ENCODE assay signal across 10 cellular contexts in the genomic region with DNA sequence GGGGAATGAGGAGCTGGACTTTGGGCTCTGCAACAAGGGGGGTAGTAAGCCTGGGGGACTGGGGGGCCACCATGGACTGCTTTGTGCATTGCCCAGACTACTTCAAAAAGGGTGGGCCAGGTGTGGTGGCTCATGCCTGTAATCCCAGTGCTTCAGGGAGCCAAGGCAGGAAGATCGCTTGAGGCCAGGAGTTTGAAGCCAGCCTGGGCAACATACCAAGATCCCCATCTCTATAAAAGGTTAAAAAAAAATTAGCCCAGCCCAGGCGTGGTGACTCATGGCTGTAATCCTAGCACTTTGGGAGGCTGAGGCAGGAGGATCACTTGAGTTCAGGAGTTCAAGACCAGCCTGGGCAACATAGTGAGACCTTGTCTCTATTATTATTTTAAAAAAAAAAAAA. TPM values are rescaled to one million over a fixed set of nuclear protein-coding genes. Genes with fewer than 3 reads are reported as not detected.
A peak's percentile ranks its signal among the peaks of the same experiment; 100 is the strongest.
DNase-seq lines count a peak whose midpoint lies in the region; ATAC-seq, FAIRE-seq and TF ChIP-seq lines count a peak whose summit lies in the region.
"Not testable (repeated sequence)": the region's sequence is repeated elsewhere in the genome, so short reads cannot be mapped to it uniquely, and the experiment has no call there.
"Had no signal": no experiment of that assay in that cellular context is flagged by ENCODE, and none has a peak within 500 bp of the region (broad histone marks: within the 10 kb centered on the region; RNA-seq: fewer than 3 reads in every experiment).

No MANE protein-coding gene starts in this region.

- ATAC-seq in foreskin keratinocyte; lung (ENCODE audit: insufficient read depth, low FRiP score): not testable (repeated sequence)

- not testable (repeated sequence) for TF ChIP-seq POLR2A in NB4 (IDR thresholded peaks at IDR 0.05; ENCODE audit: extremely low read depth, insufficient read length)

- not testable (repeated sequence) for H3K27me3 Mint-ChIP-seq in activated CD4-positive, alpha-beta T cell treated with anti-CD3 and anti-CD28 coated beads, Interleukin-2, amount 10 ng/mL, durations not matched to agents 7 days and 5 days

- not testable (repeated sequence) for H3K4me1 ChIP-seq in ES-I3 (ENCODE audit: insufficient read depth, low read length); foreskin keratinocyte; rectal smooth muscle tissue (ENCODE audit: control insufficient read depth, insufficient read depth, low read length)
- peaks cover 4 to 20% of the 10 kb centered on the region in 2 donors for H3K4me1 ChIP-seq in lung (ENCODE audit: control insufficient read depth in 2 of 2, insufficient read depth in 2 of 2, low read length in 2 of 2)

- H3K36me3 ChIP-seq in ES-I3 (ENCODE audit: insufficient read depth, low read length); bronchial epithelial cell (ENCODE audit: control insufficient read depth, insufficient read depth, low read length); lung (ENCODE audit: control insufficient read depth in 2 of 2, insufficient read depth in 2 of 2, low read length in 2 of 2); rectal smooth muscle tissue (ENCODE audit: control insufficient read depth, insufficient read depth, low read length): not testable (repeated sequence)

- peak overlapping the region; percentile 42; the same call in 1 of the 2 replicates for H3K9ac ChIP-seq in ES-I3 (ENCODE audit: low read depth, low read length)
- not testable (repeated sequence) for H3K9ac ChIP-seq in rectal smooth muscle tissue (ENCODE audit: low read length)

- TF ChIP-seq CTCF in NB4 (IDR thresholded peaks at IDR 0.05; ENCODE audit: low read depth, low read length); bronchial epithelial cell (IDR thresholded peaks at IDR 0.05; ENCODE audit: insufficient read depth, low read length, severe bottlenecking); foreskin keratinocyte (conservative IDR thresholded peaks at IDR 0.05); lung (IDR thresholded peaks at IDR 0.05; ENCODE audit: control extremely low read depth, extremely low read depth): not testable (repeated sequence)

- H3K4me1 Mint-ChIP-seq in activated CD4-positive, alpha-beta T cell treated with anti-CD3 and anti-CD28 coated beads, Interleukin-2, amount 10 ng/mL, durations not matched to agents 7 days and 5 days = peaks cover 43% of the 10 kb centered on the region

- not testable (repeated sequence) for H3K9me3 ChIP-seq in ES-I3 (ENCODE audit: control insufficient read depth, insufficient read depth, low read length); lung (ENCODE audit: control insufficient read depth in 2 of 2, insufficient read depth in 1 of 2, low read length in 1 of 2)

- peak overlapping the region; percentile 83 for H3K4me3 ChIP-seq in NB4 (ENCODE audit: low read depth, low read length)
- H3K4me3 ChIP-seq in bronchial epithelial cell (ENCODE audit: low read depth, low read length) = peak overlapping the region; percentile 62
- H3K4me3 ChIP-seq in lung = not testable (repeated sequence)
- peak overlapping the region; percentile 75 for H3K4me3 ChIP-seq in rectal smooth muscle tissue (ENCODE audit: low read length)

- H3K4me3 Mint-ChIP-seq in activated CD4-positive, alpha-beta T cell treated with anti-CD3 and anti-CD28 coated beads, Interleukin-2, amount 10 ng/mL, durations not matched to agents 7 days and 5 days = peak overlapping the region; percentile 84

- not testable (repeated sequence) for H3K9me3 Mint-ChIP-seq in activated CD4-positive, alpha-beta T cell treated with anti-CD3 and anti-CD28 coated beads, Interleukin-2, amount 10 ng/mL, durations not matched to agents 7 days and 5 days

- H3K27ac ChIP-seq in foreskin keratinocyte; rectal smooth muscle tissue (ENCODE audit: low read depth, low read length): not testable (repeated sequence)
- peak overlapping the region; percentile 90 to 96 for H3K27ac ChIP-seq in lung (ENCODE audit: low read depth in 1 of 2, low read length in 1 of 2)

- H3K27me3 ChIP-seq in bronchial epithelial cell (ENCODE audit: control insufficient read depth, insufficient read depth, low read length); foreskin keratinocyte; lung (ENCODE audit: control insufficient read depth, insufficient read depth); rectal smooth muscle tissue (ENCODE audit: control insufficient read depth, insufficient read depth, low read length): not testable (repeated sequence)

- 71 to 94% methylated on average over 2 of the region's 2 CpGs for WGBS in lung, 2 donors

- not testable (repeated sequence) for FAIRE-seq in bronchial epithelial cell (lab: Jason Lieb, UNC)

- CTCF ChIA-PET in activated CD4-positive, alpha-beta T cell treated with anti-CD3 and anti-CD28 coated beads, Interleukin-2, amount 10 ng/mL, durations not matched to agents 7 days and 5 days (lab: Charles Lee) = interaction anchor here (1.0 to 1.7 kb wide), 7 partner anchors 15 to 120 kb away, joined by 3 to 6 read pairs (median 3); a partner anchor contains a TSS

- DNase-seq in NB4 (ENCODE audit: low read depth); activated CD4-positive, alpha-beta T cell treated with anti-CD3 and anti-CD28 coated beads, Interleukin-2, amount 10 ng/mL, durations not matched to agents 7 days and 5 days; lung (ENCODE audit: low spot score): not testable (repeated sequence)
- peak; percentile 50 for DNase-seq in bronchial epithelial cell (ENCODE audit: low read depth)
- DNase-seq in foreskin keratinocyte = peak; percentile 26 to 50

- POLR2A ChIA-PET in activated CD4-positive, alpha-beta T cell treated with anti-CD3 and anti-CD28 coated beads, Interleukin-2, amount 10 ng/mL, durations not matched to agents 7 days and 5 days (lab: Charles Lee) = interaction anchor here (1.1 kb wide), 1 partner anchor 28 kb away, joined by 3 read pairs; a partner anchor contains a TSS

- H3K27ac Mint-ChIP-seq in activated CD4-positive, alpha-beta T cell treated with anti-CD3 and anti-CD28 coated beads, Interleukin-2, amount 10 ng/mL, durations not matched to agents 7 days and 5 days = peak overlapping the region; percentile 93

- H3K36me3 Mint-ChIP-seq in activated CD4-positive, alpha-beta T cell treated with anti-CD3 and anti-CD28 coated beads, Interleukin-2, amount 10 ng/mL, durations not matched to agents 7 days and 5 days (ENCODE audit: low read depth) = not testable (repeated sequence)

RNA-seq across cellular contexts. Expression of a gene that starts 3.5 kb away (rescaled TPM):
- 10 to 100 TPM; 42.2 to 47.2 TPM for total RNA-seq in activated CD4-positive, alpha-beta T cell treated with anti-CD3 and anti-CD28 coated beads, Interleukin-2, amount 10 ng/mL, durations not matched to agents 7 days and 5 days
- total RNA-seq in bronchial epithelial cell = 38.2 and 48.9 TPM in 2 replicates
- 29.4 TPM in 2 replicates for total RNA-seq in foreskin keratinocyte
- 59.2 and 69.8 TPM in 2 replicates for polyA plus RNA-seq in foreskin keratinocyte
- total RNA-seq in lung = 10 to 100 TPM; 32.5 to 84.2 TPM
- 10 to 100 TPM; 82.0 to 91.4 TPM for polyA plus RNA-seq in lung

RNA-seq across cellular contexts. Expression of a gene that starts 10.4 kb away (rescaled TPM):
- 1 to 10 TPM; 1.3 to 2.6 TPM for total RNA-seq in activated CD4-positive, alpha-beta T cell treated with anti-CD3 and anti-CD28 coated beads, Interleukin-2, amount 10 ng/mL, durations not matched to agents 7 days and 5 days
- not detected in 2 replicates for total RNA-seq in bronchial epithelial cell
- total RNA-seq in foreskin keratinocyte = not detected in 2 replicates
- not detected in 2 replicates for polyA plus RNA-seq in foreskin keratinocyte
- 1 to 10 TPM; 2.1 to 5.3 TPM for total RNA-seq in lung
- polyA plus RNA-seq in lung = 1 to 10 TPM in 1 of 2 donors, under 1 TPM in 1; 0.96 to 2.5 TPM

RNA-seq across cellular contexts. Expression of a gene that starts 13.0 kb away (rescaled TPM):
- total RNA-seq in activated CD4-positive, alpha-beta T cell treated with anti-CD3 and anti-CD28 coated beads, Interleukin-2, amount 10 ng/mL, durations not matched to agents 7 days and 5 days = not detected
- total RNA-seq in bronchial epithelial cell = not detected in 2 replicates
- not detected in 2 replicates for total RNA-seq in foreskin keratinocyte
- not detected in 2 replicates for polyA plus RNA-seq in foreskin keratinocyte
- not detected for total RNA-seq in lung
- polyA plus RNA-seq in lung = under 1 TPM in 1 of 2 donors, not detected in 1; 0.06 TPM
- total RNA-seq: myocyte; subcutaneous adipose tissue; T-helper 2 cell treated with Interferon-gamma antibody and Interleukin-4, amounts not matched to agents 100 ng/mL and 5 ng/mL, for 36 hours had no signal

RNA-seq across cellular contexts. Expression of a gene that starts 17.3 kb away (rescaled TPM):
- total RNA-seq in activated CD4-positive, alpha-beta T cell treated with anti-CD3 and anti-CD28 coated beads, Interleukin-2, amount 10 ng/mL, durations not matched to agents 7 days and 5 days = 100 to 1,000 TPM; 149 to 164 TPM
- total RNA-seq in bronchial epithelial cell (51.6 and 85.3 TPM in 2 replicates), foreskin keratinocyte (40.4 and 41.0 TPM in 2 replicates), lung (10 to 100 TPM; 60.0 to 64.8 TPM)
- polyA plus RNA-seq in foreskin keratinocyte (49.1 and 56.0 TPM in 2 replicates), lung (100 to 1,000 TPM in 1 of 2 donors, 10 to 100 TPM in 1; 82.8 to 126 TPM)

RNA-seq across cellular contexts. Expression of a gene that starts 22.3 kb away (rescaled TPM):
- total RNA-seq in activated CD4-positive, alpha-beta T cell treated with anti-CD3 and anti-CD28 coated beads, Interleukin-2, amount 10 ng/mL, durations not matched to agents 7 days and 5 days = 100 to 1,000 TPM; 191 to 252 TPM
- total RNA-seq in bronchial epithelial cell = 105 and 133 TPM in 2 replicates
- total RNA-seq in foreskin keratinocyte = 68.6 and 71.0 TPM in 2 replicates
- polyA plus RNA-seq in foreskin keratinocyte = 89.8 and 92.4 TPM in 2 replicates
- total RNA-seq in lung = 100 to 1,000 TPM in 1 of 2 donors, 10 to 100 TPM in 1; 65.6 to 147 TPM
- 100 to 1,000 TPM; 108 to 130 TPM for polyA plus RNA-seq in lung
